In genomic region chr3:17179381-17180205, GRCh38 we compare ENCODE assay signal across 1 cellular context.
A peak's percentile ranks its signal among the peaks of the same experiment; 100 is the strongest.
TF ChIP-seq lines count a peak whose summit lies in the region.

No MANE protein-coding gene starts in this region.

TF ChIP-seq in GM12878, 131 proteins besides CTCF, POLR2A, EP300 and RAD21 (continued from another document and continues in another):
- TF ChIP-seq ZNF687 (IDR thresholded peaks at IDR 0.05): peak; percentile 82; the same call in 1 of the 2 replicates
- TF ChIP-seq NBN (IDR thresholded peaks at IDR 0.05): 0 out of 2 replicates have a peak, but pooled peaks have one; percentile 44
- peak; percentile 32 for TF ChIP-seq JUNB (IDR thresholded peaks at IDR 0.05)
- TF ChIP-seq ZBTB33 (IDR thresholded peaks at IDR 0.05): no peak
- no peak for TF ChIP-seq YBX1 (IDR thresholded peaks at IDR 0.05)
- TF ChIP-seq MTA3 (IDR thresholded peaks at IDR 0.05; ENCODE audit: borderline replicate concordance, low read length): no peak
- peak; percentile 96 for TF ChIP-seq TCF3 (IDR thresholded peaks at IDR 0.05; ENCODE audit: borderline replicate concordance, insufficient read depth, low read depth, low read length)
- TF ChIP-seq KLF5 (IDR thresholded peaks at IDR 0.05; ENCODE audit: partially characterized antibody): peak; percentile 40
- peak in 1 of 2 experiments; percentile 71; a peak in 2 of 3 replicates for TF ChIP-seq EGR1 (IDR thresholded peaks at IDR 0.05; ENCODE audit: borderline replicate concordance in 1 of 2, low read depth in 2 of 2, low read length in 2 of 2)
- no peak for TF ChIP-seq TAF1 (IDR thresholded peaks at IDR 0.05; ENCODE audit: borderline replicate concordance, low read depth, low read length)
- peak; percentile 85 for TF ChIP-seq MXI1 (IDR thresholded peaks at IDR 0.05; ENCODE audit: low read depth, low read length)
- TF ChIP-seq CHD2 (IDR thresholded peaks at IDR 0.05; ENCODE audit: borderline replicate concordance, low read depth, low read length): peak; percentile 44; the same call in 1 of the 2 replicates
- TF ChIP-seq, protein P1, sequence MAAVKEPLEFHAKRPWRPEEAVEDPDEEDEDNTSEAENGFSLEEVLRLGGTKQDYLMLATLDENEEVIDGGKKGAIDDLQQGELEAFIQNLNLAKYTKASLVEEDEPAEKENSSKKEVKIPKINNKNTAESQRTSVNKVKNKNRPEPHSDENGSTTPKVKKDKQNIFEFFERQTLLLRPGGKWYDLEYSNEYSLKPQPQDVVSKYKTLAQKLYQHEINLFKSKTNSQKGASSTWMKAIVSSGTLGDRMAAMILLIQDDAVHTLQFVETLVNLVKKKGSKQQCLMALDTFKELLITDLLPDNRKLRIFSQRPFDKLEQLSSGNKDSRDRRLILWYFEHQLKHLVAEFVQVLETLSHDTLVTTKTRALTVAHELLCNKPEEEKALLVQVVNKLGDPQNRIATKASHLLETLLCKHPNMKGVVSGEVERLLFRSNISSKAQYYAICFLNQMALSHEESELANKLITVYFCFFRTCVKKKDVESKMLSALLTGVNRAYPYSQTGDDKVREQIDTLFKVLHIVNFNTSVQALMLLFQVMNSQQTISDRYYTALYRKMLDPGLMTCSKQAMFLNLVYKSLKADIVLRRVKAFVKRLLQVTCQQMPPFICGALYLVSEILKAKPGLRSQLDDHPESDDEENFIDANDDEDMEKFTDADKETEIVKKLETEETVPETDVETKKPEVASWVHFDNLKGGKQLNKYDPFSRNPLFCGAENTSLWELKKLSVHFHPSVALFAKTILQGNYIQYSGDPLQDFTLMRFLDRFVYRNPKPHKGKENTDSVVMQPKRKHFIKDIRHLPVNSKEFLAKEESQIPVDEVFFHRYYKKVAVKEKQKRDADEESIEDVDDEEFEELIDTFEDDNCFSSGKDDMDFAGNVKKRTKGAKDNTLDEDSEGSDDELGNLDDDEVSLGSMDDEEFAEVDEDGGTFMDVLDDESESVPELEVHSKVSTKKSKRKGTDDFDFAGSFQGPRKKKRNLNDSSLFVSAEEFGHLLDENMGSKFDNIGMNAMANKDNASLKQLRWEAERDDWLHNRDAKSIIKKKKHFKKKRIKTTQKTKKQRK (IDR thresholded peaks at IDR 0.05; ENCODE audit: low read depth, low read length): no peak
- no peak for TF ChIP-seq ASH2L (IDR thresholded peaks at IDR 0.05; ENCODE audit: borderline replicate concordance, low read depth)
- TF ChIP-seq BHLHE40 (IDR thresholded peaks at IDR 0.05; ENCODE audit: borderline replicate concordance in 1 of 2, low read depth in 2 of 2, low read length in 1 of 2): peak; percentile 91 to 92
- TF ChIP-seq, protein P2, sequence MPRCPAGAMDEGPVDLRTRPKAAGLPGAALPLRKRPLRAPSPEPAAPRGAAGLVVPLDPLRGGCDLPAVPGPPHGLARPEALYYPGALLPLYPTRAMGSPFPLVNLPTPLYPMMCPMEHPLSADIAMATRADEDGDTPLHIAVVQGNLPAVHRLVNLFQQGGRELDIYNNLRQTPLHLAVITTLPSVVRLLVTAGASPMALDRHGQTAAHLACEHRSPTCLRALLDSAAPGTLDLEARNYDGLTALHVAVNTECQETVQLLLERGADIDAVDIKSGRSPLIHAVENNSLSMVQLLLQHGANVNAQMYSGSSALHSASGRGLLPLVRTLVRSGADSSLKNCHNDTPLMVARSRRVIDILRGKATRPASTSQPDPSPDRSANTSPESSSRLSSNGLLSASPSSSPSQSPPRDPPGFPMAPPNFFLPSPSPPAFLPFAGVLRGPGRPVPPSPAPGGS (IDR thresholded peaks at IDR 0.05; ENCODE audit: borderline replicate concordance, insufficient read depth, low read depth, low read length, poor library complexity, severe bottlenecking): no peak
- no peak for TF ChIP-seq SMAD1 (IDR thresholded peaks at IDR 0.05; ENCODE audit: low read depth, partially characterized antibody)
- TF ChIP-seq, protein P3, sequence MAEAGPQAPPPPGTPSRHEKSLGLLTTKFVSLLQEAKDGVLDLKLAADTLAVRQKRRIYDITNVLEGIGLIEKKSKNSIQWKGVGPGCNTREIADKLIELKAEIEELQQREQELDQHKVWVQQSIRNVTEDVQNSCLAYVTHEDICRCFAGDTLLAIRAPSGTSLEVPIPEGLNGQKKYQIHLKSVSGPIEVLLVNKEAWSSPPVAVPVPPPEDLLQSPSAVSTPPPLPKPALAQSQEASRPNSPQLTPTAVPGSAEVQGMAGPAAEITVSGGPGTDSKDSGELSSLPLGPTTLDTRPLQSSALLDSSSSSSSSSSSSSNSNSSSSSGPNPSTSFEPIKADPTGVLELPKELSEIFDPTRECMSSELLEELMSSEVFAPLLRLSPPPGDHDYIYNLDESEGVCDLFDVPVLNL (IDR thresholded peaks at IDR 0.05; ENCODE audit: low read depth, low read length): no peak
- TF ChIP-seq ETV6 (conservative IDR thresholded peaks at IDR 0.05 in 1 of 2, IDR thresholded peaks at IDR 0.05 in 1 of 2; ENCODE audit: borderline replicate concordance in 1 of 2, low read depth in 1 of 2): no peak; a peak in 1 of 4 replicates
- TF ChIP-seq ZNF274 (IDR thresholded peaks at IDR 0.05; ENCODE audit: insufficient read depth, insufficient read length): no peak
- peak; percentile 58; the same call in 1 of the 2 replicates for TF ChIP-seq SIN3A (IDR thresholded peaks at IDR 0.05; ENCODE audit: low read depth, low read length)
- TF ChIP-seq MEF2B (IDR thresholded peaks at IDR 0.05; ENCODE audit: partially characterized antibody, poor library complexity, severe bottlenecking): peak; percentile 93
- TF ChIP-seq CREB1 (IDR thresholded peaks at IDR 0.05; ENCODE audit: low read depth): peak; percentile 43; the same call in 1 of the 2 replicates
- TF ChIP-seq, protein P4, sequence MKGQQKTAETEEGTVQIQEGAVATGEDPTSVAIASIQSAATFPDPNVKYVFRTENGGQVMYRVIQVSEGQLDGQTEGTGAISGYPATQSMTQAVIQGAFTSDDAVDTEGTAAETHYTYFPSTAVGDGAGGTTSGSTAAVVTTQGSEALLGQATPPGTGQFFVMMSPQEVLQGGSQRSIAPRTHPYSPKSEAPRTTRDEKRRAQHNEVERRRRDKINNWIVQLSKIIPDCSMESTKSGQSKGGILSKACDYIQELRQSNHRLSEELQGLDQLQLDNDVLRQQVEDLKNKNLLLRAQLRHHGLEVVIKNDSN (IDR thresholded peaks at IDR 0.05; ENCODE audit: borderline replicate concordance, extremely low read length, insufficient read depth, low read depth, low read length): no peak
- no peak for TF ChIP-seq USF2 (IDR thresholded peaks at IDR 0.05; ENCODE audit: borderline replicate concordance, low read depth, low read length)
- TF ChIP-seq TCF12 (IDR thresholded peaks at IDR 0.05; ENCODE audit: low read depth, low read length): peak; percentile 98
- TF ChIP-seq MEF2A (IDR thresholded peaks at IDR 0.05; ENCODE audit: insufficient read depth, low read depth, low read length): peak; percentile 98
- TF ChIP-seq RELA (IDR thresholded peaks at IDR 0.05; ENCODE audit: borderline replicate concordance, partially characterized antibody): no peak
- TF ChIP-seq JUND (IDR thresholded peaks at IDR 0.05; ENCODE audit: low read depth, low read length): no peak
- TF ChIP-seq PRDM15 (CRISPR knock-in tag; IDR thresholded peaks at IDR 0.05): no peak
- no peak for TF ChIP-seq CBX3 (IDR thresholded peaks at IDR 0.05; ENCODE audit: borderline replicate concordance, low read depth)
- TF ChIP-seq TARDBP (IDR thresholded peaks at IDR 0.05; ENCODE audit: borderline replicate concordance): no peak
- no peak for TF ChIP-seq SREBF2 (IDR thresholded peaks at IDR 0.05; ENCODE audit: low read length)
- TF ChIP-seq STAT1 (conservative IDR thresholded peaks at IDR 0.05): no peak
- TF ChIP-seq, protein P5, sequence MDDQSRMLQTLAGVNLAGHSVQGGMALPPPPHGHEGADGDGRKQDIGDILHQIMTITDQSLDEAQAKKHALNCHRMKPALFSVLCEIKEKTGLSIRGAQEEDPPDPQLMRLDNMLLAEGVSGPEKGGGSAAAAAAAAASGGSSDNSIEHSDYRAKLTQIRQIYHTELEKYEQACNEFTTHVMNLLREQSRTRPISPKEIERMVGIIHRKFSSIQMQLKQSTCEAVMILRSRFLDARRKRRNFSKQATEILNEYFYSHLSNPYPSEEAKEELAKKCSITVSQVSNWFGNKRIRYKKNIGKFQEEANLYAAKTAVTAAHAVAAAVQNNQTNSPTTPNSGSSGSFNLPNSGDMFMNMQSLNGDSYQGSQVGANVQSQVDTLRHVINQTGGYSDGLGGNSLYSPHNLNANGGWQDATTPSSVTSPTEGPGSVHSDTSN (IDR thresholded peaks at IDR 0.05; ENCODE audit: insufficient replicate concordance, low read depth, low read length): peak; percentile 57
- no peak for TF ChIP-seq HDAC2 (IDR thresholded peaks at IDR 0.05)
- TF ChIP-seq HCFC1 (IDR thresholded peaks at IDR 0.05; ENCODE audit: low read length): no peak
- TF ChIP-seq PML (IDR thresholded peaks at IDR 0.05; ENCODE audit: low read length): 0 out of 2 replicates have a peak, but pooled peaks have one; percentile 25
- TF ChIP-seq SRF (IDR thresholded peaks at IDR 0.05; ENCODE audit: low read depth in 2 of 2, low read length in 2 of 2): no peak
- TF ChIP-seq ZNF207 (IDR thresholded peaks at IDR 0.05; ENCODE audit: borderline replicate concordance): no peak
- TF ChIP-seq TBL1XR1 (IDR thresholded peaks at IDR 0.05; ENCODE audit: low read depth, low read length): 0 out of 2 replicates have a peak, but pooled peaks have one; percentile 31
